16 cellular contexts compared by ENCODE assay signal in genomic region chr6:139753198-139753861, GRCh38.
A peak's percentile ranks its signal among the peaks of the same experiment; 100 is the strongest.
DNase-seq lines count a peak whose midpoint lies in the region; ATAC-seq, FAIRE-seq and TF ChIP-seq lines count a peak whose summit lies in the region.
"Had no signal": no experiment of that assay in that cellular context is flagged by ENCODE, and none has a peak within 500 bp of the region (broad histone marks: within the 10 kb centered on the region; RNA-seq: fewer than 3 reads in every experiment).

No MANE protein-coding gene starts in this region.

- no peaks in the 10 kb centered on the region for H3K9me3 Mint-ChIP-seq in mesothelial cell of epicardium
- H3K9me3 Mint-ChIP-seq in activated CD4-positive, alpha-beta T cell treated with anti-CD3 and anti-CD28 coated beads for 36 hours (ENCODE audit: low read depth), result no peaks in the 10 kb centered on the region

- intact Hi-C loops in mammary epithelial cell (cut with micrococcal nuclease), result no loop called here
- intact Hi-C loops in activated CD4-positive, alpha-beta T cell treated with anti-CD3 and anti-CD28 coated beads for 36 hours (cut with DNase I, micrococcal nuclease), result no loop called here

- WGBS in mammary epithelial cell (ENCODE audit: low coverage, missing lambda C conversion rate), result 52% methylated on average over 4 of the region's 4 CpGs

- no peak overlapping the region for H3K4me2 ChIP-seq in mammary epithelial cell (ENCODE audit: insufficient read depth, low read depth, low read length)

- dilution Hi-C loops in mammary epithelial cell (cut with HindIII; ENCODE audit: low sequenced_read_pairs), result no loop called here

- TF ChIP-seq CTCF in mesothelial cell of epicardium (IDR thresholded peaks at IDR 0.05; ENCODE audit: unreplicated experiment) (no peak), omental fat pad (IDR thresholded peaks at IDR 0.05) (no peak), mammary epithelial cell (conservative IDR thresholded peaks at IDR 0.05 in 1 of 2, IDR thresholded peaks at IDR 0.05 in 1 of 2; ENCODE audit: extremely low read depth in 1 of 2, insufficient read depth in 1 of 2, low read depth in 1 of 2, low read length in 2 of 2) (no peak)

- H2AFZ ChIP-seq in mammary epithelial cell (ENCODE audit: low read depth, low read length), result no peak overlapping the region

- BruUV-seq in mammary epithelial cell (replicated peaks; lab: Mats Ljungman, UMichigan), result no TSS peak

- POLR2A ChIA-PET in activated CD4-positive, alpha-beta T cell treated with anti-CD3 and anti-CD28 coated beads for 36 hours (lab: Charles Lee), result no interaction called here

- CTCF ChIA-PET in mammary epithelial cell (lab: Charles Lee; ENCODE audit: low non-redundant PET), result no interaction called here
- CTCF ChIA-PET in activated CD4-positive, alpha-beta T cell treated with anti-CD3 and anti-CD28 coated beads for 36 hours (lab: Charles Lee), result interaction anchor here (0.6 to 2.7 kb wide), 2 partner anchors 11 to 24 kb away, joined by 3 to 8 read pairs; no protein-coding TSS in a partner anchor

- H3K4me1 ChIP-seq in mammary epithelial cell (ENCODE audit: insufficient read depth, low read length), result no peaks in the 10 kb centered on the region

- peak; percentile 26 for FAIRE-seq in endometrium (lab: Jason Lieb, UNC)
- FAIRE-seq: islet of Langerhans had no signal

- no peak overlapping the region for H3K4me3 ChIP-seq in mammary epithelial cell (replicated peaks in 1 of 3; ENCODE audit: insufficient read depth in 1 of 3, low read depth in 2 of 3, low read length in 3 of 3)
- H3K4me3 ChIP-seq: esophagus muscularis mucosa, vagina had no signal

- H3K27ac Mint-ChIP-seq in mesothelial cell of epicardium, result peak overlapping the region; percentile 54
- no peak overlapping the region for H3K27ac Mint-ChIP-seq in activated CD4-positive, alpha-beta T cell treated with anti-CD3 and anti-CD28 coated beads for 36 hours
- H3K27ac Mint-ChIP-seq: B cell had no signal

- H3K36me3 ChIP-seq in mammary epithelial cell (ENCODE audit: insufficient read depth, low read length), result no peaks in the 10 kb centered on the region
- H3K36me3 ChIP-seq: esophagus muscularis mucosa, vagina, WERI-Rb-1 had no signal

- no peaks in the 10 kb centered on the region for H3K27me3 ChIP-seq in mammary epithelial cell (ENCODE audit: insufficient read depth, low read length)
- H3K27me3 ChIP-seq: esophagus muscularis mucosa, vagina had no signal

- ATAC-seq in omental fat pad (ENCODE audit: low FRiP score) (no peak), HG03135 (IDR thresholded peaks at IDR 0.05; ENCODE audit: unreplicated experiment) (no peak)
- ATAC-seq in activated CD4-positive, alpha-beta T cell treated with anti-CD3 and anti-CD28 coated beads for 36 hours, result no peak

- H3K9me3 ChIP-seq in mammary epithelial cell (replicated peaks; ENCODE audit: insufficient read depth, low read length), result no peaks in the 10 kb centered on the region
- H3K9me3 ChIP-seq: esophagus muscularis mucosa, vagina had no signal

- H3K79me2 ChIP-seq in mammary epithelial cell (ENCODE audit: insufficient read depth, low read length), result no peaks in the 10 kb centered on the region

- no peaks in the 10 kb centered on the region for H3K27me3 Mint-ChIP-seq in mesothelial cell of epicardium (ENCODE audit: low read depth)
- H3K27me3 Mint-ChIP-seq in activated CD4-positive, alpha-beta T cell treated with anti-CD3 and anti-CD28 coated beads for 36 hours, result peaks cover 2% of the 10 kb centered on the region

- DNase-seq in AG08396 (ENCODE audit: low spot score) (peak; percentile 22), NCI-H1048 (lab: John Stamatoyannopoulos, UW) (peak; percentile 26), mesothelial cell of epicardium (ENCODE audit: low spot score in 2 of 2, unreplicated experiment in 2 of 2) (no peak), omental fat pad (ENCODE audit: low spot score) (no peak), mammary epithelial cell (no peak)
- DNase-seq in activated CD4-positive, alpha-beta T cell treated with anti-CD3 and anti-CD28 coated beads for 36 hours, result no peak
- DNase-seq: activated T-cell treated with anti-CD3 and anti-CD28 coated beads, Interleukin-2, amount 50 U/mL, for 48 hours; NCI-H510A; WERI-Rb-1 had no signal

- no peaks in the 10 kb centered on the region for H3K36me3 Mint-ChIP-seq in mesothelial cell of epicardium
- H3K36me3 Mint-ChIP-seq in activated CD4-positive, alpha-beta T cell treated with anti-CD3 and anti-CD28 coated beads for 36 hours (ENCODE audit: low read depth), result no peaks in the 10 kb centered on the region
- H3K36me3 Mint-ChIP-seq: brain had no signal

- peaks cover 74% of the 10 kb centered on the region for H3K4me1 Mint-ChIP-seq in mesothelial cell of epicardium
- H3K4me1 Mint-ChIP-seq in activated CD4-positive, alpha-beta T cell treated with anti-CD3 and anti-CD28 coated beads for 36 hours, result no peaks in the 10 kb centered on the region
- H3K4me1 Mint-ChIP-seq: B cell had no signal

- H4K20me1 ChIP-seq in mammary epithelial cell (ENCODE audit: insufficient read depth, low read length), result no peaks in the 10 kb centered on the region

- no peak overlapping the region for H3K9ac ChIP-seq in mammary epithelial cell (ENCODE audit: insufficient read depth, low read length)

- H3K27ac ChIP-seq in mammary epithelial cell (ENCODE audit: insufficient read depth, low read depth, low read length), result no peak overlapping the region
- H3K27ac ChIP-seq: esophagus muscularis mucosa, vagina, WERI-Rb-1 had no signal

- in situ Hi-C loops in mammary epithelial cell (cut with MboI; ENCODE audit: low sequenced_read_pairs in 2 of 2), result no loop called here

- H3K4me3 Mint-ChIP-seq in mesothelial cell of epicardium, result no peak overlapping the region
- no peak overlapping the region for H3K4me3 Mint-ChIP-seq in activated CD4-positive, alpha-beta T cell treated with anti-CD3 and anti-CD28 coated beads for 36 hours
- H3K4me3 Mint-ChIP-seq: B cell, brain had no signal

Comparison
In these comparisons a context has a peak if more than half of its experiments do, and no peak if none do; other contexts are left out.
1. DNase-seq: peak in AG08396 (single experiment) and NCI-H1048 (single experiment); none in mesothelial cell of epicardium (0 of 2), omental fat pad (single experiment), mammary epithelial cell (single experiment) and activated CD4-positive, alpha-beta T cell treated with anti-CD3 and anti-CD28 coated beads for 36 hours (single experiment).